28 cellular contexts compared by ENCODE assay signal in the genomic region with DNA sequence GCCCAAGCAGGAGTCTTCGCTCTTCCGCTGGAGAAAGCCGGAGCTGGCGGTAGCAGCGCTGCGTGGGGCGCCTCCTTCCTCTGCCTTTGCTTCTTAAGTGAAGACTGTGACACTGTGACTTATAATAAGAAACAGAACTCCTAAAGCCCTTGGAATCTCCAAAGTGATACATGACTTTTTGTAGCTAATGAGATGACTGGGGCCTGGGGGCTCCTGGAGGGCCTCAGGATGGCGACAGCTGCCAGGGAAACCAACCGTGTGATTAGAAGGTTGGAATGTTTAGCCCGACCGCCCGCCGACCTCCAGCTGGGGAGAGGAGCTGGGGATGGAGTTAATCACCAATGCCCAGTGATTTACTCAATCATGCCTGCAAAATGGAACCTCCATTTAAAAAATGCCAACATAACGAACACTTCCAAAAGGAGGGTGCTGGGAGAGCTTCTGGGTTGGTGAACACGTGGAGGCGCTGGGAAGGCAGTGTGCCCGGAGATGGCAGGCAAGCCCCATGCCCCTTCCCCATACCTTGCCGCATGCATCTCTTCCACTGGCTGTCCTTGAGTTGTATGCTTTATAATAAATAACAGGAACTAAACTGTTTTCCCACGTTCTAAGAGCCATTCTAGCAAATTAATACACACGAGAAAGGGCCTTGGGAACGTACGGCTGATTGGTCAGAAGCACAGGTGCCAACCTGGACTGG. TPM values are rescaled to one million over a fixed set of nuclear protein-coding genes. Genes with fewer than 3 reads are reported as not detected.
A peak's percentile ranks its signal among the peaks of the same experiment; 100 is the strongest.
DNase-seq lines count a peak whose midpoint lies in the region; ATAC-seq and TF ChIP-seq lines count a peak whose summit lies in the region.
"Had no signal": no experiment of that assay in that cellular context is flagged by ENCODE, and none has a peak within 500 bp of the region (broad histone marks: within the 10 kb centered on the region; RNA-seq: fewer than 3 reads in every experiment).

No MANE protein-coding gene starts in this region.

- H3K9me3 ChIP-seq in endodermal cell (ENCODE audit: control insufficient read depth, low read length): no peaks in the 10 kb centered on the region
- H3K9me3 ChIP-seq in neural progenitor cell (ENCODE audit: low read depth): no peaks in the 10 kb centered on the region
- H3K9me3 ChIP-seq: uterus had no signal

- H3K4me1 ChIP-seq in endodermal cell (ENCODE audit: control insufficient read depth, insufficient read depth, low read length) (no peaks in the 10 kb centered on the region), neural progenitor cell (no peaks in the 10 kb centered on the region)
- H3K4me1 ChIP-seq: uterus had no signal

- DNase-seq in natural killer cell treated with Interleukin-12 subunit alpha and Interleukin-12 subunit beta and Interleukin-15 and Interleukin-18, amount 100 ng/mL, for 72 hours (ENCODE audit: low spot score): peak; percentile 12
- no peak for DNase-seq in natural killer cell
- peak; percentile 39 for DNase-seq in endodermal cell
- no peak for DNase-seq in neural progenitor cell (ENCODE audit: low spot score)
- no peak for DNase-seq in effector memory CD8-positive, alpha-beta T cell
- DNase-seq: activated B cell treated with CpG ODN at 0.5 μM for 24 hours; activated CD4-positive, alpha-beta memory T cell treated with anti-CD3 and anti-CD28 coated beads for 36 hours; Calu3; dermis blood vessel endothelial cell; EL; immature natural killer cell; NCI-H1048; NCI-H2029; NCI-H524 treated with DMSO at 0.1 percent for 48 hours; occipital lobe; RPMI8226; uterus had no signal

- no peaks in the 10 kb centered on the region for H3K36me3 Mint-ChIP-seq in natural killer cell treated with Interleukin-12 subunit alpha and Interleukin-12 subunit beta and Interleukin-15 and Interleukin-18, amount 100 ng/mL, for 72 hours
- H3K36me3 Mint-ChIP-seq in natural killer cell: no peaks in the 10 kb centered on the region
- no peaks in the 10 kb centered on the region for H3K36me3 Mint-ChIP-seq in endodermal cell (ENCODE audit: low read depth)
- no peaks in the 10 kb centered on the region for H3K36me3 Mint-ChIP-seq in neural progenitor cell
- H3K36me3 Mint-ChIP-seq in effector memory CD8-positive, alpha-beta T cell (ENCODE audit: insufficient read depth): no peaks in the 10 kb centered on the region
- H3K36me3 Mint-ChIP-seq: activated CD4-positive, alpha-beta memory T cell treated with anti-CD3 and anti-CD28 coated beads for 36 hours; immature natural killer cell had no signal

- H3K9ac ChIP-seq in endodermal cell (ENCODE audit: extremely low read depth, low read length, poor library complexity, severe bottlenecking) (no peak overlapping the region), neural progenitor cell (no peak overlapping the region)
- H3K9ac ChIP-seq: BLaER1 treated with 17β-estradiol and CSF1 and Interleukin-3, amounts not matched to agents 10 nM and 100 nM had no signal

- no peaks in the 10 kb centered on the region for H3K27me3 ChIP-seq in endodermal cell (ENCODE audit: control insufficient read depth, insufficient read depth, low read length, poor library complexity, severe bottlenecking)
- no peaks in the 10 kb centered on the region for H3K27me3 ChIP-seq in neural progenitor cell

- H3K36me3 ChIP-seq in endodermal cell (ENCODE audit: control insufficient read depth, insufficient read depth, low read length): no peaks in the 10 kb centered on the region
- no peaks in the 10 kb centered on the region for H3K36me3 ChIP-seq in neural progenitor cell
- H3K36me3 ChIP-seq: BLaER1 treated with 17β-estradiol and CSF1 and Interleukin-3, amounts not matched to agents 10 nM and 100 nM; cardiac muscle cell; uterus had no signal

- no peaks in the 10 kb centered on the region for H3K79me2 ChIP-seq in neural progenitor cell (ENCODE audit: low read depth)

- no peaks in the 10 kb centered on the region for H4K20me1 ChIP-seq in neural progenitor cell (ENCODE audit: low read depth)

- WGBS in endodermal cell (ENCODE audit: insufficient coverage in 1 of 2, insufficient read length in 1 of 2), 2 experiments: 78 to 86% methylated on average over 10 to 22 of the region's 22 CpGs

- no peak overlapping the region for H3K4me3 ChIP-seq in endodermal cell (ENCODE audit: low read length)
- no peak overlapping the region for H3K4me3 ChIP-seq in neural progenitor cell
- H3K4me3 ChIP-seq: BLaER1 treated with 17β-estradiol and CSF1 and Interleukin-3, amounts not matched to agents 10 nM and 100 nM; cardiac muscle cell; GM23338; uterus had no signal

- H2AFZ ChIP-seq in neural progenitor cell (replicated peaks): no peak overlapping the region
- H2AFZ ChIP-seq: GM23338 had no signal

- no peak for TF ChIP-seq CTCF in natural killer cell (IDR thresholded peaks at IDR 0.05)
- no peak for TF ChIP-seq CTCF in endodermal cell (conservative IDR thresholded peaks at IDR 0.05)
- TF ChIP-seq CTCF in neural progenitor cell (IDR thresholded peaks at IDR 0.05): no peak

- no peak overlapping the region for H3K4me3 Mint-ChIP-seq in natural killer cell treated with Interleukin-12 subunit alpha and Interleukin-12 subunit beta and Interleukin-15 and Interleukin-18, amount 100 ng/mL, for 72 hours
- H3K4me3 Mint-ChIP-seq in natural killer cell: no peak overlapping the region
- H3K4me3 Mint-ChIP-seq in endodermal cell: no peak overlapping the region
- peak overlapping the region; percentile 48 for H3K4me3 Mint-ChIP-seq in neural progenitor cell
- H3K4me3 Mint-ChIP-seq in effector memory CD8-positive, alpha-beta T cell: no peak overlapping the region
- H3K4me3 Mint-ChIP-seq: activated B cell treated with CpG ODN at 0.5 μM for 24 hours; activated CD4-positive, alpha-beta memory T cell treated with anti-CD3 and anti-CD28 coated beads for 36 hours; GM23338; immature natural killer cell had no signal

- H3F3A ChIP-seq in neural progenitor cell (ENCODE audit: low read depth): no peaks in the 10 kb centered on the region

- no peaks in the 10 kb centered on the region for H3K4me1 Mint-ChIP-seq in natural killer cell treated with Interleukin-12 subunit alpha and Interleukin-12 subunit beta and Interleukin-15 and Interleukin-18, amount 100 ng/mL, for 72 hours (ENCODE audit: low read depth in 2 of 2)
- H3K4me1 Mint-ChIP-seq in natural killer cell: no peaks in the 10 kb centered on the region
- H3K4me1 Mint-ChIP-seq in endodermal cell: no peaks in the 10 kb centered on the region
- H3K4me1 Mint-ChIP-seq in neural progenitor cell: peaks cover 47% of the 10 kb centered on the region
- H3K4me1 Mint-ChIP-seq in effector memory CD8-positive, alpha-beta T cell (ENCODE audit: low read depth in 2 of 2): no peaks in the 10 kb centered on the region
- H3K4me1 Mint-ChIP-seq: activated B cell treated with CpG ODN at 0.5 μM for 24 hours, GM23338, immature natural killer cell had no signal

- peaks cover 9 to 21% of the 10 kb centered on the region in 2 donors for H3K27me3 Mint-ChIP-seq in natural killer cell treated with Interleukin-12 subunit alpha and Interleukin-12 subunit beta and Interleukin-15 and Interleukin-18, amount 100 ng/mL, for 72 hours
- H3K27me3 Mint-ChIP-seq in natural killer cell (ENCODE audit: low read depth in 2 of 2) (peaks cover 8 to 10% of the 10 kb centered on the region in 2 donors), endodermal cell (ENCODE audit: insufficient read depth) (peaks cover 45% of the 10 kb centered on the region), neural progenitor cell (ENCODE audit: insufficient read depth, low read depth) (peaks cover 17% of the 10 kb centered on the region)
- H3K27me3 Mint-ChIP-seq in effector memory CD8-positive, alpha-beta T cell: peaks cover 25 to 64% of the 10 kb centered on the region in 2 donors

- peak overlapping the region; percentile 94 for H3K27ac ChIP-seq in endodermal cell (ENCODE audit: low read depth, low read length)
- no peak overlapping the region for H3K27ac ChIP-seq in neural progenitor cell
- H3K27ac ChIP-seq: BLaER1 treated with 17β-estradiol and CSF1 and Interleukin-3, amounts not matched to agents 10 nM and 100 nM; cardiac muscle cell; epithelial cell of prostate; uterus had no signal

- H3K4me2 ChIP-seq in neural progenitor cell: no peak overlapping the region
- H3K4me2 ChIP-seq: BLaER1 treated with 17β-estradiol and CSF1 and Interleukin-3, amounts not matched to agents 10 nM and 100 nM; GM23338 had no signal

- H3K9me3 Mint-ChIP-seq in natural killer cell treated with Interleukin-12 subunit alpha and Interleukin-12 subunit beta and Interleukin-15 and Interleukin-18, amount 100 ng/mL, for 72 hours: no peaks in the 10 kb centered on the region
- H3K9me3 Mint-ChIP-seq in natural killer cell (no peaks in the 10 kb centered on the region), endodermal cell (no peaks in the 10 kb centered on the region), neural progenitor cell (no peaks in the 10 kb centered on the region)
- H3K9me3 Mint-ChIP-seq in effector memory CD8-positive, alpha-beta T cell: no peaks in the 10 kb centered on the region
- H3K9me3 Mint-ChIP-seq: activated B cell treated with CpG ODN at 0.5 μM for 24 hours; activated CD4-positive, alpha-beta memory T cell treated with anti-CD3 and anti-CD28 coated beads for 36 hours; GM23338; immature natural killer cell had no signal

- H3K27ac Mint-ChIP-seq in natural killer cell treated with Interleukin-12 subunit alpha and Interleukin-12 subunit beta and Interleukin-15 and Interleukin-18, amount 100 ng/mL, for 72 hours: no peak overlapping the region
- no peak overlapping the region for H3K27ac Mint-ChIP-seq in natural killer cell
- no peak overlapping the region for H3K27ac Mint-ChIP-seq in endodermal cell
- peak overlapping the region; percentile 98 for H3K27ac Mint-ChIP-seq in neural progenitor cell
- H3K27ac Mint-ChIP-seq in effector memory CD8-positive, alpha-beta T cell: no peak overlapping the region
- H3K27ac Mint-ChIP-seq: activated B cell treated with CpG ODN at 0.5 μM for 24 hours; activated CD4-positive, alpha-beta memory T cell treated with anti-CD3 and anti-CD28 coated beads for 36 hours; GM23338; immature natural killer cell had no signal

- intact Hi-C loops in natural killer cell (cut with micrococcal nuclease): no loop called here

- no peak for ATAC-seq in natural killer cell treated with Interleukin-12 subunit alpha and Interleukin-12 subunit beta and Interleukin-15 and Interleukin-18, amount 100 ng/mL, for 72 hours
- ATAC-seq in natural killer cell (no peak), GM21515 (IDR thresholded peaks at IDR 0.05; ENCODE audit: unreplicated experiment) (no peak), HG03045 (IDR thresholded peaks at IDR 0.05; ENCODE audit: unreplicated experiment) (no peak), GM21576 (IDR thresholded peaks at IDR 0.05; ENCODE audit: unreplicated experiment) (no peak)
- ATAC-seq in effector memory CD8-positive, alpha-beta T cell (replicated peaks): no peak
- ATAC-seq: GM23338, SK-N-SH treated with all-trans-retinoic acid at 6 μM for 48 hours had no signal

RNA-seq across cellular contexts. Expression of a gene that starts 29.0 kb away (rescaled TPM):
- total RNA-seq in natural killer cell treated with Interleukin-12 subunit alpha and Interleukin-12 subunit beta and Interleukin-15 and Interleukin-18, amount 100 ng/mL, for 72 hours: 1 to 10 TPM; 1.2 to 2.2 TPM
- total RNA-seq in natural killer cell (1 to 10 TPM in 2 of 3 donors, under 1 TPM in 1; 0.54 to 3.3 (median 1.8) TPM), endodermal cell (not detected), neural progenitor cell (ENCODE audit: low replicate concordance) (not detected in 2 replicates)
- 10.1 TPM for polyA plus RNA-seq in endodermal cell (2013, experiment 1 of 2)
- 9.4 TPM for polyA plus RNA-seq in endodermal cell (2013, experiment 2 of 2)
- total RNA-seq: activated B cell treated with CpG ODN at 0.5 μM for 24 hours, Calu3, cardiac muscle cell, fibroblast of villous mesenchyme, LHCN-M2, liver, occipital lobe had no signal
- polyA plus RNA-seq: cardiac muscle cell had no signal

Comparison
In these comparisons a context has a peak if more than half of its experiments do, and no peak if none do; other contexts are left out.
1. DNase-seq: peak in natural killer cell treated with Interleukin-12 subunit alpha and Interleukin-12 subunit beta and Interleukin-15 and Interleukin-18, amount 100 ng/mL, for 72 hours (single experiment) and endodermal cell (single experiment); none in natural killer cell (single experiment), neural progenitor cell (single experiment) and effector memory CD8-positive, alpha-beta T cell (0 of 3).